In the genomic region with DNA sequence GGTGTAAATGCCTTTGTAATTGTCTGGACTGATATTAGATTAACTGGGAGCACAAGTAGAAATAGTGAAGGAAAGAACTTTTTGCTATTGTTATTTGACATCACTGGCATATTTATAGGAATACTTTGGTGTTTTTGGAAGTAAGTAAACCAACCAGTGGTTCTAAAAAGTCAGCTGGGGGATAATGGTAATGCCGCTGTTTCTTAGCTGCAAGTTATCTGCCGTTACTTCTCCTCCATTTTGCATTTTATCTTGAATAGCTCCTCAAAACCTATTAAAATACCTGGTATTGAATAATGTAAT, we compare ENCODE assay signal across 11 cellular contexts. TPM values are rescaled to one million over a fixed set of nuclear protein-coding genes. Genes with fewer than 3 reads are reported as not detected.
DNase-seq lines count a peak whose midpoint lies in the region; ATAC-seq and TF ChIP-seq lines count a peak whose summit lies in the region.
"Had no signal": no experiment of that assay in that cellular context is flagged by ENCODE, and none has a peak within 500 bp of the region (broad histone marks: within the 10 kb centered on the region; RNA-seq: fewer than 3 reads in every experiment).

No MANE protein-coding gene starts in this region.

- no peak overlapping the region for H3K9ac ChIP-seq in PC-3 (ENCODE audit: low read length)

- peak overlapping the region; percentile 70 to 96 (median 91) for H3K27ac Mint-ChIP-seq in CD4-positive, alpha-beta memory T cell
- H3K27ac Mint-ChIP-seq in osteocyte (ENCODE audit: unreplicated experiment), result peak overlapping the region; percentile 92

- peaks cover 88% of the 10 kb centered on the region for H3K4me1 ChIP-seq in CD4-positive, alpha-beta memory T cell (ENCODE audit: insufficient read depth, low read length)
- H3K4me1 ChIP-seq in PC-3 (ENCODE audit: insufficient read depth, low read length), result peaks cover 60% of the 10 kb centered on the region
- H3K4me1 ChIP-seq in ovary (ENCODE audit: insufficient read depth), result peaks cover 15% of the 10 kb centered on the region

- H4K20me1 ChIP-seq in PC-3 (ENCODE audit: low read length), result peaks cover 51% of the 10 kb centered on the region

- DNase-seq in CD4-positive, alpha-beta memory T cell, result no peak
- no peak for DNase-seq in PC-3
- no peak for DNase-seq in dorsolateral prefrontal cortex
- no peak for DNase-seq in osteocyte (ENCODE audit: extremely low spot score, unreplicated experiment)
- no peak for DNase-seq in ovary
- DNase-seq in NK-92 treated with Interleukin-12 subunit alpha and Interleukin-12 subunit beta, amount 100 ng/mL, for 24 hours (lab: John Stamatoyannopoulos, UW), result no peak
- no peak for DNase-seq in EL
- DNase-seq: activated CD8-positive, alpha-beta memory T cell treated with anti-CD3 and anti-CD28 coated beads, Interleukin-2, amount 50 U/mL, for 48 hours; stimulated activated CD4-positive, alpha-beta T cell treated with anti-CD3 and anti-CD28 coated beads, Interleukin-4, amount 100 ng/mL, for 4 hours had no signal

- no TSS peak for BruUV-seq in PC-3 (replicated peaks; lab: Mats Ljungman, UMichigan)

- peak overlapping the region; percentile 74 to 98 (median 96) for H3K4me3 Mint-ChIP-seq in CD4-positive, alpha-beta memory T cell
- no peak overlapping the region for H3K4me3 Mint-ChIP-seq in osteocyte (ENCODE audit: unreplicated experiment)

- no peak for TF ChIP-seq POLR2A in ovary (IDR thresholded peaks at IDR 0.05)

- H3K27me3 ChIP-seq in CD4-positive, alpha-beta memory T cell (ENCODE audit: insufficient read depth, low read length), result no peaks in the 10 kb centered on the region
- H3K27me3 ChIP-seq in PC-3 (ENCODE audit: low read length), result no peaks in the 10 kb centered on the region
- no peaks in the 10 kb centered on the region for H3K27me3 ChIP-seq in dorsolateral prefrontal cortex
- H3K27me3 ChIP-seq in ovary, result no peaks in the 10 kb centered on the region

- H3K79me2 ChIP-seq in PC-3 (ENCODE audit: low read length), result peaks cover 88% of the 10 kb centered on the region

- H3K27me3 Mint-ChIP-seq in CD4-positive, alpha-beta memory T cell, result no peaks in the 10 kb centered on the region
- no peaks in the 10 kb centered on the region for H3K27me3 Mint-ChIP-seq in osteocyte (ENCODE audit: unreplicated experiment)

- no peaks in the 10 kb centered on the region for H3K36me3 ChIP-seq in CD4-positive, alpha-beta memory T cell (ENCODE audit: insufficient read depth, low read length)
- H3K36me3 ChIP-seq in PC-3 (ENCODE audit: low read depth, low read length) (no peaks in the 10 kb centered on the region), ovary (no peaks in the 10 kb centered on the region)

- H3K9me2 ChIP-seq in PC-3 (replicated peaks; ENCODE audit: low read length), result no peaks in the 10 kb centered on the region

- TF ChIP-seq CTCF in PC-3 (conservative IDR thresholded peaks at IDR 0.05; ENCODE audit: low read depth, low read length) (no peak), dorsolateral prefrontal cortex (IDR thresholded peaks at IDR 0.05 in 54 of 56, conservative IDR thresholded peaks at IDR 0.05 in 2 of 56; ENCODE audit: low read depth in 1 of 56, partially characterized antibody in 56 of 56) (no peak), osteocyte (IDR thresholded peaks at IDR 0.05) (no peak), ovary (IDR thresholded peaks at IDR 0.05) (no peak)

- POLR2A ChIA-PET in CD4-positive, alpha-beta memory T cell (lab: Charles Lee; ENCODE audit: partially characterized antibody), result interaction anchor here (0.6 to 3.0 kb wide), 9 partner anchors 9 to 323 kb away, joined by 3 to 10 read pairs (median 4); a partner anchor contains a TSS
- POLR2A ChIA-PET in PC-3 (lab: Charles Lee; ENCODE audit: unreplicated experiment), result interaction anchor here (0.6 to 1.4 kb wide), 2 partner anchors 47 to 232 kb away, joined by 5 to 16 read pairs; no protein-coding TSS in a partner anchor

- H3F3A ChIP-seq in PC-3 (ENCODE audit: low read length, unreplicated experiment), result no peaks in the 10 kb centered on the region

- 96 to 99% (median 97%) methylated on average over 2 of the region's 2 CpGs for WGBS in ovary, 3 donors

- H3K4me1 Mint-ChIP-seq in CD4-positive, alpha-beta memory T cell, result peaks cover 67 to 93% (median 78%) of the 10 kb centered on the region in 4 donors
- peaks cover 68% of the 10 kb centered on the region for H3K4me1 Mint-ChIP-seq in osteocyte (ENCODE audit: unreplicated experiment)

- H3K4me2 ChIP-seq in PC-3 (ENCODE audit: low read length), result peak overlapping the region; percentile 94

- ATAC-seq in PC-3, result no peak
- ATAC-seq in HG03108 (IDR thresholded peaks at IDR 0.05; ENCODE audit: unreplicated experiment), result no peak

- H3K4me3 ChIP-seq in CD4-positive, alpha-beta memory T cell (ENCODE audit: low read length in 2 of 2), result no peak overlapping the region
- H3K4me3 ChIP-seq in PC-3 (ENCODE audit: low read length), result no peak overlapping the region
- peak overlapping the region in 21 of 59 donors; percentile 13 to 100 (median 99) for H3K4me3 ChIP-seq in dorsolateral prefrontal cortex
- H3K4me3 ChIP-seq in ovary, result no peak overlapping the region
- H3K4me3 ChIP-seq: lung had no signal

- TF ChIP-seq EP300 in ovary (IDR thresholded peaks at IDR 0.05), result no peak

- H2AFZ ChIP-seq in PC-3 (ENCODE audit: low read length), result no peak overlapping the region

- peak overlapping the region; percentile 91 for H3K27ac ChIP-seq in CD4-positive, alpha-beta memory T cell (ENCODE audit: low read depth, low read length)
- no peak overlapping the region for H3K27ac ChIP-seq in PC-3 (ENCODE audit: low read length)
- H3K27ac ChIP-seq in dorsolateral prefrontal cortex, result peak overlapping the region in 31 of 59 donors; percentile 1 to 78 (median 45)
- H3K27ac ChIP-seq in ovary, result no peak overlapping the region

- H3K36me3 Mint-ChIP-seq in CD4-positive, alpha-beta memory T cell, result peaks cover 0 to 22% of the 10 kb centered on the region in 2 donors
- H3K36me3 Mint-ChIP-seq in osteocyte (ENCODE audit: unreplicated experiment), result no peaks in the 10 kb centered on the region

- H3K9me3 ChIP-seq in CD4-positive, alpha-beta memory T cell (ENCODE audit: control insufficient read depth in 1 of 2, low read length in 2 of 2), result no peaks in the 10 kb centered on the region
- no peaks in the 10 kb centered on the region for H3K9me3 ChIP-seq in PC-3 (ENCODE audit: low read length)
- H3K9me3 ChIP-seq in ovary, result no peaks in the 10 kb centered on the region

- CTCF ChIA-PET in CD4-positive, alpha-beta memory T cell (lab: Charles Lee; ENCODE audit: partially characterized antibody), result interaction anchor here (1.5 to 4.1 kb wide), 9 partner anchors 9 to 74 kb away, joined by 4 to 21 read pairs (median 12); no protein-coding TSS in a partner anchor
- CTCF ChIA-PET in PC-3 (lab: Charles Lee), result no interaction called here

- intact Hi-C loops in CD4-positive, alpha-beta memory T cell (cut with micrococcal nuclease), result no loop called here
- intact Hi-C loops in PC-3 (cut with micrococcal nuclease), result no loop called here
- intact Hi-C loops in dorsolateral prefrontal cortex (cut with DNase I), result loop anchor here in 1 of 2 donors (5.0 kb wide), 1 partner anchor 63 kb away; no protein-coding TSS in a partner anchor
- intact Hi-C loops in ovary (cut with DNase I), result loop anchor here in 1 of 4 donors (10.0 kb wide), 1 partner anchor 61 kb away; no protein-coding TSS in a partner anchor

- H3K9me3 Mint-ChIP-seq in CD4-positive, alpha-beta memory T cell, result peaks cover 0 to 2% (median 0%) of the 10 kb centered on the region in 8 donors
- no peaks in the 10 kb centered on the region for H3K9me3 Mint-ChIP-seq in osteocyte (ENCODE audit: unreplicated experiment)

RNA-seq across cellular contexts. Expression of a gene that starts 3.8 kb away (rescaled TPM):
- 10 to 100 TPM; 59.5 to 61.5 TPM for total RNA-seq in CD4-positive, alpha-beta memory T cell
- polyA plus RNA-seq in CD4-positive, alpha-beta memory T cell, result 10 to 100 TPM; 21.0 to 41.0 TPM
- total RNA-seq in PC-3 (2014; rRNA removed) (47.2 and 47.7 TPM in 2 replicates), dorsolateral prefrontal cortex (10 to 100 TPM; 15.9 to 29.2 (median 22.0) TPM), osteocyte (28.7 and 29.1 TPM in 2 replicates), ovary (10 to 100 TPM; 17.6 to 31.1 (median 26.6) TPM)
- 10 to 100 TPM; 24.6 to 36.7 TPM for polyA plus RNA-seq in ovary

Comparison
In these comparisons a context has a peak if more than half of its experiments do, and no peak if none do; other contexts are left out.
1. H3K27ac ChIP-seq: peak in CD4-positive, alpha-beta memory T cell (single experiment) and dorsolateral prefrontal cortex (31 of 59); none in PC-3 (single experiment) and ovary (0 of 2).